Comparison of ENCODE assay signal across 7 cellular contexts in the genomic region with DNA sequence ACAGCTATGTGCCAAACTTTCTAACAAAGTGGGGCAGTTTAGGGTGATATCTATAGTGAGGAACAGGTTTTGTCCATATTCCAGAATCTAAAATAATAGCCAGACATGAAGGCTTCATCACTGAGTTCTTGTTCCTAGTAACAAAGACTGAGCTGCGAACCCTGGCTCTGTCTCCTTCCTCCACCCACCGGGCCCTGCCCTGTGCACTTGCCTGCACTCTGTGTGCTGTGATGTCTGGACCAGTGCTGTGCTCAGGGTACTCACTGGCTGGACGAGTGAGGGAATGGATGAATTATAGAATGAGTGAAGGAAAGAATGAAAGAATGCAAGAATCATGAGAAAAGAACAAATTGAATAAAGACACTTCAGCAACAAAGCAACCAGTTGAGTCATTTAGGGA. TPM values are rescaled to one million over a fixed set of nuclear protein-coding genes. Genes with fewer than 3 reads are reported as not detected.
"Had no signal": no experiment of that assay in that cellular context is flagged by ENCODE, and none has a peak within 500 bp of the region (broad histone marks: within the 10 kb centered on the region; RNA-seq: fewer than 3 reads in every experiment).

No MANE protein-coding gene starts in this region.

- H3K27ac Mint-ChIP-seq: GM23338, H9, IgD-negative memory B cell had no signal

- H3K4me1 Mint-ChIP-seq: IgD-negative memory B cell had no signal

- H3K27ac ChIP-seq: HL-60 had no signal

- H3K9me3 Mint-ChIP-seq: GM23338 had no signal

- H3K36me3 Mint-ChIP-seq: IgD-negative memory B cell had no signal

- H3K4me3 Mint-ChIP-seq: GM23338, H9, IgD-negative memory B cell had no signal

- ATAC-seq: GM23338, HepG2 had no signal

- DNase-seq: H9, HCEC 1CT had no signal

- H3K4me3 ChIP-seq: GM23338 had no signal

RNA-seq across cellular contexts. Expression of a gene that starts 8.9 kb away (rescaled TPM):
- total RNA-seq: HT1080 had no signal
